9 cellular contexts compared by ENCODE assay signal in genomic region chr18:63155910-63156773, GRCh38.
DNase-seq lines count a peak whose midpoint lies in the region; ATAC-seq and TF ChIP-seq lines count a peak whose summit lies in the region.
"Had no signal": no experiment of that assay in that cellular context is flagged by ENCODE, and none has a peak within 500 bp of the region (broad histone marks: within the 10 kb centered on the region; RNA-seq: fewer than 3 reads in every experiment).

No MANE protein-coding gene starts in this region.

- H3K36me3 ChIP-seq in OCI-LY3 (replicated peaks; ENCODE audit: low read depth, low read length) = peaks cover 15% of the 10 kb centered on the region
- H3K36me3 ChIP-seq: gastroesophageal sphincter had no signal

- H3K9ac ChIP-seq in OCI-LY3 (ENCODE audit: low read length) = peak overlapping the region; percentile 77

- no peaks in the 10 kb centered on the region for H3K9me3 ChIP-seq in OCI-LY3 (ENCODE audit: insufficient read depth, low read length)
- H3K9me3 ChIP-seq: gastroesophageal sphincter had no signal

- H3K27me3 Mint-ChIP-seq in dendritic cell treated with granulocyte-macrophage colony-stimulating factor and Interleukin-4, amounts not matched to agents 40 ng/mL and 50 ng/mL, for 4 days = peaks cover 14% of the 10 kb centered on the region
- H3K27me3 Mint-ChIP-seq in stimulated activated memory B cell treated with anti-CD40 and anti-IgM and Interleukin-4, amounts not matched to agents 10 μg/mL and 1 μg/mL and 100 μg/mL, for 72 hours = no peaks in the 10 kb centered on the region

- H4K20me1 ChIP-seq in OCI-LY3 (ENCODE audit: insufficient read depth, low read length) = peaks cover 10% of the 10 kb centered on the region; the same call in 1 of the 2 replicates

- intact Hi-C loops in dendritic cell treated with granulocyte-macrophage colony-stimulating factor and Interleukin-4, amounts not matched to agents 40 ng/mL and 50 ng/mL, for 4 days (cut with micrococcal nuclease) = loop anchor here (2.0 to 5.0 kb wide), 2 partner anchors 25 to 81 kb away; no protein-coding TSS in a partner anchor

- H3K79me2 ChIP-seq in OCI-LY3 (ENCODE audit: low read length) = peaks cover 98% of the 10 kb centered on the region

- no peak for ATAC-seq in stimulated activated memory B cell treated with anti-CD40 and anti-IgM and Interleukin-4, amounts not matched to agents 10 μg/mL and 1 μg/mL and 100 μg/mL, for 72 hours
- no peak for ATAC-seq in HG02884 (IDR thresholded peaks at IDR 0.05; ENCODE audit: unreplicated experiment)

- H3K4me1 ChIP-seq in OCI-LY3 (ENCODE audit: low read length) = peaks cover 99% of the 10 kb centered on the region

- peak overlapping the region; percentile 90 for H3K27ac ChIP-seq in OCI-LY3 (ENCODE audit: low read length)
- H3K27ac ChIP-seq: gastroesophageal sphincter had no signal

- H3K27ac Mint-ChIP-seq in dendritic cell treated with granulocyte-macrophage colony-stimulating factor and Interleukin-4, amounts not matched to agents 40 ng/mL and 50 ng/mL, for 4 days = peak overlapping the region; percentile 64
- H3K27ac Mint-ChIP-seq in stimulated activated memory B cell treated with anti-CD40 and anti-IgM and Interleukin-4, amounts not matched to agents 10 μg/mL and 1 μg/mL and 100 μg/mL, for 72 hours = peak overlapping the region; percentile 94

- no peak for TF ChIP-seq CTCF in OCI-LY3 (IDR thresholded peaks at IDR 0.05; ENCODE audit: low read depth, low read length)

- no peaks in the 10 kb centered on the region for H3K9me3 Mint-ChIP-seq in dendritic cell treated with granulocyte-macrophage colony-stimulating factor and Interleukin-4, amounts not matched to agents 40 ng/mL and 50 ng/mL, for 4 days
- H3K9me3 Mint-ChIP-seq in stimulated activated memory B cell treated with anti-CD40 and anti-IgM and Interleukin-4, amounts not matched to agents 10 μg/mL and 1 μg/mL and 100 μg/mL, for 72 hours = no peaks in the 10 kb centered on the region

- DNase-seq in NCI-H1417 (lab: John Stamatoyannopoulos, UW) (peak in 2 of 3 experiments; percentile 31 to 45), NCI-H1417 treated with DMSO at 0.1 percent for 48 hours (lab: John Stamatoyannopoulos, UW) (no peak), epidermal melanocyte (ENCODE audit: insufficient read length, low spot score) (no peak), foreskin melanocyte (no peak)

- peak overlapping the region; percentile 87 for H3K4me2 ChIP-seq in OCI-LY3 (ENCODE audit: low read length)

- no peaks in the 10 kb centered on the region for H3K27me3 ChIP-seq in OCI-LY3 (ENCODE audit: low read depth, low read length)
- H3K27me3 ChIP-seq: gastroesophageal sphincter had no signal

- peak overlapping the region; percentile 70 for H3K4me3 ChIP-seq in OCI-LY3 (ENCODE audit: low read length)

- H3K4me1 Mint-ChIP-seq in dendritic cell treated with granulocyte-macrophage colony-stimulating factor and Interleukin-4, amounts not matched to agents 40 ng/mL and 50 ng/mL, for 4 days (ENCODE audit: low read depth) = peaks cover 34% of the 10 kb centered on the region
- peaks cover 95% of the 10 kb centered on the region for H3K4me1 Mint-ChIP-seq in stimulated activated memory B cell treated with anti-CD40 and anti-IgM and Interleukin-4, amounts not matched to agents 10 μg/mL and 1 μg/mL and 100 μg/mL, for 72 hours

- no peak overlapping the region for H3K4me3 Mint-ChIP-seq in dendritic cell treated with granulocyte-macrophage colony-stimulating factor and Interleukin-4, amounts not matched to agents 40 ng/mL and 50 ng/mL, for 4 days
- H3K4me3 Mint-ChIP-seq in stimulated activated memory B cell treated with anti-CD40 and anti-IgM and Interleukin-4, amounts not matched to agents 10 μg/mL and 1 μg/mL and 100 μg/mL, for 72 hours = peak overlapping the region; percentile 70

- no peak overlapping the region for H2AFZ ChIP-seq in OCI-LY3 (ENCODE audit: low read depth, low read length)

- no peaks in the 10 kb centered on the region for H3K36me3 Mint-ChIP-seq in dendritic cell treated with granulocyte-macrophage colony-stimulating factor and Interleukin-4, amounts not matched to agents 40 ng/mL and 50 ng/mL, for 4 days (ENCODE audit: low read depth)
- H3K36me3 Mint-ChIP-seq in stimulated activated memory B cell treated with anti-CD40 and anti-IgM and Interleukin-4, amounts not matched to agents 10 μg/mL and 1 μg/mL and 100 μg/mL, for 72 hours = peaks cover 17% of the 10 kb centered on the region

Comparison
In these comparisons a context has a peak if more than half of its experiments do, and no peak if none do; other contexts are left out.
1. DNase-seq: peak in NCI-H1417 (2 of 3); none in NCI-H1417 treated with DMSO at 0.1 percent for 48 hours (single experiment), epidermal melanocyte (single experiment) and foreskin melanocyte (single experiment).